Comparison of ENCODE assay signal across 8 cellular contexts in the genomic region with DNA sequence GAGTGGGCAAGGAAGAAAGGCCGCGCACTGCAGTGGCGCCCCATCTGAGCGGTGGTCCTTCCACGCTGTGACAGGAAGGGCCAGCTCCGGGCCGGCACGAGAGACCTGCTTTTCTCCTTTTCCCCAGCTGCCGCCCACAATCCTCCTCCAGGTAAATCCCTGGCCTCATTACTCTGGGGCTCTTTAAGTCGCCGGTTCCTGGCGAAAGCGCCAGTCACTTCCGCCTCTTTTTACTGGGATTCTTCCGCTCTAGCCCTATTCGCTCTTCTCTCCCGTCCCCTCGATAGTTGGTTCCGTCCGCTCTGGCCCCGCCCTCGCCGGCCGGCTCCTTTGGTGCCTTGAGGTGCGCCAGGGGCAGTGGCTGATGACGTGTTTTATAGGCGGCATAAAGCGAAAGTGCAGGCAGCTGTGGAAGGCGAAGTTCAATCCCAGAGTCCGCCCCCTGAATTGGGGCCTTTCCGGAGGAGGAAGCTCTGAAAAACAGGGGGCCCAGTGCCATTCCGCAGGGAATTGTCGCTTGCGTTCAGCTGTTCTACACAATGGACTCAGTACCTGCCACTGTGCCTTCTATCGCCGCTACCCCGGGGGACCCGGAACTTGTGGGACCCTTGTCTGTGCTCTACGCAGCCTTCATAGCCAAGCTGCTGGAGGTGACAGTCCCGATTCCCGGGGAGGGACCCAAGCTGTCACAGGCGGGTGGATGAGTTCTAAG. TPM values are rescaled to one million over a fixed set of nuclear protein-coding genes. Genes with fewer than 3 reads are reported as not detected.
A peak's percentile ranks its signal among the peaks of the same experiment; 100 is the strongest.
DNase-seq lines count a peak whose midpoint lies in the region; ATAC-seq and TF ChIP-seq lines count a peak whose summit lies in the region.

No MANE protein-coding gene starts in this region.

- H3K36me3 Mint-ChIP-seq in activated naive CD8-positive, alpha-beta T cell treated with anti-CD3 and anti-CD28 coated beads for 36 hours: peaks cover 10% of the 10 kb centered on the region

- ATAC-seq in HG02642 (IDR thresholded peaks at IDR 0.05; ENCODE audit: poor library complexity, unreplicated experiment): peak; percentile 98

- peak overlapping the region; percentile 82 for H3K27ac ChIP-seq in temporal lobe (ENCODE audit: low read depth, low read length)

- TF ChIP-seq POLR2A in GM10847 (IDR thresholded peaks at IDR 0.05; ENCODE audit: extremely low read depth, insufficient read length): peak; percentile 55

- DNase-seq in NCI-H1105 (lab: John Stamatoyannopoulos, UW) (peak; percentile 99), SKM-1 (lab: John Stamatoyannopoulos, UW; ENCODE audit: unreplicated experiment) (peak; percentile 99), glomerular visceral epithelial cell (ENCODE audit: extremely low spot score) (peak; percentile 99), occipital lobe (lab: John Stamatoyannopoulos, UW) (peak; percentile 97)
- peak; percentile 98 for DNase-seq in activated naive CD8-positive, alpha-beta T cell treated with anti-CD3 and anti-CD28 coated beads for 36 hours

- no peaks in the 10 kb centered on the region for H3K27me3 Mint-ChIP-seq in activated naive CD8-positive, alpha-beta T cell treated with anti-CD3 and anti-CD28 coated beads for 36 hours

- H3K4me1 Mint-ChIP-seq in activated naive CD8-positive, alpha-beta T cell treated with anti-CD3 and anti-CD28 coated beads for 36 hours: peaks cover 26% of the 10 kb centered on the region

- H3K9me3 Mint-ChIP-seq in activated naive CD8-positive, alpha-beta T cell treated with anti-CD3 and anti-CD28 coated beads for 36 hours: no peaks in the 10 kb centered on the region

- H3K27ac Mint-ChIP-seq in activated naive CD8-positive, alpha-beta T cell treated with anti-CD3 and anti-CD28 coated beads for 36 hours: peak overlapping the region; percentile 98

- peak overlapping the region; percentile 97 for H3K4me3 Mint-ChIP-seq in activated naive CD8-positive, alpha-beta T cell treated with anti-CD3 and anti-CD28 coated beads for 36 hours

RNA-seq across cellular contexts. Expression of gene MIA3, which starts 26.2 kb away (rescaled TPM):
- 10 to 100 TPM; 46.8 to 48.6 TPM for total RNA-seq in activated naive CD8-positive, alpha-beta T cell treated with anti-CD3 and anti-CD28 coated beads for 36 hours
- total RNA-seq in occipital lobe (54.0 TPM), temporal lobe (43.3 TPM)

RNA-seq across cellular contexts. Expression of gene TAF1A, which starts 54.4 kb away (rescaled TPM):
- 10 to 100 TPM; 20.3 to 23.1 TPM for total RNA-seq in activated naive CD8-positive, alpha-beta T cell treated with anti-CD3 and anti-CD28 coated beads for 36 hours
- 27.8 TPM for total RNA-seq in occipital lobe
- total RNA-seq in temporal lobe: 20.7 TPM

Comparison
In these comparisons a context has a peak if more than half of its experiments do, and no peak if none do; other contexts are left out.
1. Peak in every context shown above with its lines: DNase-seq, ATAC-seq and H3K27ac ChIP-seq.